ENCODE assay signal across 15 cellular contexts in genomic region chr3:120148187-120148954, GRCh38. TPM values are rescaled to one million over a fixed set of nuclear protein-coding genes. Genes with fewer than 3 reads are reported as not detected.
DNase-seq lines count a peak whose midpoint lies in the region; ATAC-seq and TF ChIP-seq lines count a peak whose summit lies in the region.
"Had no signal": no experiment of that assay in that cellular context is flagged by ENCODE, and none has a peak within 500 bp of the region (broad histone marks: within the 10 kb centered on the region; RNA-seq: fewer than 3 reads in every experiment).

No MANE protein-coding gene starts in this region.

- intact Hi-C loops in left ventricle myocardium inferior (cut with micrococcal nuclease) (no loop called here), cardiac septum (cut with DNase I) (no loop called here)

- no peaks in the 10 kb centered on the region for H4K20me1 ChIP-seq in OCI-LY3 (ENCODE audit: insufficient read depth, low read length)

- peak overlapping the region; percentile 73 for H3K27ac ChIP-seq in left ventricle myocardium inferior (replicated peaks)
- no peak overlapping the region for H3K27ac ChIP-seq in OCI-LY3 (ENCODE audit: low read length)
- H3K27ac ChIP-seq in upper lobe of left lung = peak overlapping the region; percentile 26 to 79 (median 68)
- H3K27ac ChIP-seq: neutrophil, vagina had no signal

- no peaks in the 10 kb centered on the region for H3K27me3 ChIP-seq in left ventricle myocardium inferior (ENCODE audit: low read depth)
- H3K27me3 ChIP-seq in OCI-LY3 (ENCODE audit: low read depth, low read length) = no peaks in the 10 kb centered on the region
- H3K27me3 ChIP-seq in upper lobe of left lung = no peaks in the 10 kb centered on the region
- H3K27me3 ChIP-seq: neutrophil, vagina had no signal

- WGBS in upper lobe of left lung, 2 donors = 66 to 68% methylated on average over 3 of the region's 3 CpGs

- H3K4me2 ChIP-seq in OCI-LY3 (ENCODE audit: low read length) = peak overlapping the region; percentile 23; the same call in 1 of the 2 replicates

- H3K9me3 ChIP-seq in left ventricle myocardium inferior (replicated peaks) = no peaks in the 10 kb centered on the region
- H3K9me3 ChIP-seq in OCI-LY3 (ENCODE audit: insufficient read depth, low read length) = no peaks in the 10 kb centered on the region
- no peaks in the 10 kb centered on the region for H3K9me3 ChIP-seq in upper lobe of left lung
- H3K9me3 ChIP-seq: HAP-1, neutrophil, vagina had no signal

- no peaks in the 10 kb centered on the region for H3K36me3 ChIP-seq in left ventricle myocardium inferior
- H3K36me3 ChIP-seq in OCI-LY3 (replicated peaks; ENCODE audit: low read depth, low read length) = no peaks in the 10 kb centered on the region
- H3K36me3 ChIP-seq in upper lobe of left lung = no peaks in the 10 kb centered on the region
- H3K36me3 ChIP-seq: HAP-1, neutrophil, vagina had no signal

- H3K4me3 ChIP-seq in left ventricle myocardium inferior = no peak overlapping the region
- H3K4me3 ChIP-seq in OCI-LY3 (ENCODE audit: low read length) = no peak overlapping the region
- no peak overlapping the region for H3K4me3 ChIP-seq in upper lobe of left lung
- H3K4me3 ChIP-seq: HAP-1, vagina had no signal

- peak overlapping the region; percentile 45; the same call in 1 of the 2 replicates for H2AFZ ChIP-seq in OCI-LY3 (ENCODE audit: low read depth, low read length)

- H3K4me1 ChIP-seq in left ventricle myocardium inferior (peaks cover 18% of the 10 kb centered on the region), OCI-LY3 (ENCODE audit: low read length) (peaks cover 20% of the 10 kb centered on the region), upper lobe of left lung (peaks cover 14 to 21% (median 20%) of the 10 kb centered on the region in 4 donors)
- H3K4me1 ChIP-seq: HAP-1 had no signal

- no peaks in the 10 kb centered on the region for H3K79me2 ChIP-seq in OCI-LY3 (ENCODE audit: low read length)

- no peak overlapping the region for H3K9ac ChIP-seq in OCI-LY3 (ENCODE audit: low read length)

- TF ChIP-seq EP300 in upper lobe of left lung (IDR thresholded peaks at IDR 0.05) = no peak

- TF ChIP-seq CTCF in left ventricle myocardium inferior (IDR thresholded peaks at IDR 0.05; ENCODE audit: borderline replicate concordance) (no peak), OCI-LY3 (IDR thresholded peaks at IDR 0.05; ENCODE audit: low read depth, low read length) (no peak), upper lobe of left lung (IDR thresholded peaks at IDR 0.05) (no peak)

- DNase-seq in left ventricle myocardium inferior = no peak
- DNase-seq in cardiac septum (ENCODE audit: low spot score) = no peak
- peak; percentile 8 for DNase-seq in left lobe of liver (ENCODE audit: low spot score)
- no peak for DNase-seq in upper lobe of left lung
- no peak for DNase-seq in NCI-H2227 (lab: John Stamatoyannopoulos, UW; ENCODE audit: unreplicated experiment)
- no peak for DNase-seq in stimulated activated naive CD4-positive, alpha-beta T cell treated with Interleukin-2 at 50 U/mL for 16 hours (lab: John Stamatoyannopoulos, UW)
- DNase-seq: central memory CD4-positive, alpha-beta T cell; effector memory CD8-positive, alpha-beta T cell; foreskin melanocyte; NCI-H446 had no signal

- ATAC-seq in left lobe of liver (no peak), upper lobe of left lung (ENCODE audit: low FRiP score in 2 of 2) (no peak), HG03520 (IDR thresholded peaks at IDR 0.05; ENCODE audit: unreplicated experiment) (no peak)
- ATAC-seq: effector memory CD8-positive, alpha-beta T cell had no signal

- no peak for TF ChIP-seq POLR2A in upper lobe of left lung (IDR thresholded peaks at IDR 0.05)

RNA-seq across cellular contexts. Expression of gene GSK3B, which starts 54.1 kb away (rescaled TPM):
- total RNA-seq in left ventricle myocardium inferior (42.5 TPM), cardiac septum (46.8 TPM), left lobe of liver (12.7 TPM), upper lobe of left lung (10 to 100 TPM; 41.4 to 84.9 (median 48.0) TPM)
